Comparison of ENCODE assay signal across 28 cellular contexts in the genomic region with DNA sequence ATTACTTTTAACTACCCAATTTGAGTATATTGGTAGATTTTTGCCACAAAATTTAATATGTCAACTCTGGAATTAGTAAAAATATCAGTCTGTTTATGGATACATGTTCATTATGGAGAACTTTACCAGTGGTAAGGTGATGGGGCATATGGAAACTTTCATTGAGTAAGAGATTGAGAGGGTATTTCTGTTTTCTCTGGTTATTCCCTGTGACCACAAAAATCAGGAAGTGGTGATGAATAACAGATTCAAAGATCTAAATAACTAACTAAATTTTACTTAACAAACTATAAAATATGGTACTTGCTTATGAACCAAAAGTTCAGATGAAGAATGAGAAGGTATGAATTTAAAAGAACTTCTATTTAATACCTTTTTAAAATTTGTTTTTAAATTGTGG. TPM values are rescaled to one million over a fixed set of nuclear protein-coding genes. Genes with fewer than 3 reads are reported as not detected.
A peak's percentile ranks its signal among the peaks of the same experiment; 100 is the strongest.
DNase-seq lines count a peak whose midpoint lies in the region; ATAC-seq, FAIRE-seq and TF ChIP-seq lines count a peak whose summit lies in the region.
"Had no signal": no experiment of that assay in that cellular context is flagged by ENCODE, and none has a peak within 500 bp of the region (broad histone marks: within the 10 kb centered on the region; RNA-seq: fewer than 3 reads in every experiment).

No MANE protein-coding gene starts in this region.

- DNase-seq in LHCN-M2 (ENCODE audit: low read depth): peak; percentile 27
- DNase-seq in SKM-1 (lab: John Stamatoyannopoulos, UW; ENCODE audit: unreplicated experiment): peak; percentile 53
- DNase-seq in upper lobe of right lung: no peak
- no peak for DNase-seq in prostate gland (ENCODE audit: low spot score)
- no peak for DNase-seq in GM12891 (ENCODE audit: insufficient read length, low spot score)
- DNase-seq in coronary artery (ENCODE audit: low spot score): no peak
- DNase-seq: activated CD4-positive, alpha-beta memory T cell treated with anti-CD3 and anti-CD28 coated beads, Interleukin-2, amount 10 ng/mL, durations not matched to agents 7 days and 5 days; activated CD4-positive, CD25-positive, alpha-beta regulatory T cell; activated gamma-delta T cell; DMS53; effector memory CD8-positive, alpha-beta T cell; esophagus squamous epithelium; kidney; NCI-H2081; NCI-H446; stimulated activated CD4-positive, alpha-beta T cell treated with anti-CD3 and anti-CD28 coated beads, Interleukin-2, amount 100 ng/mL, for 48 hours; stimulated activated naive CD4-positive, alpha-beta T cell; T-helper 9 cell; testis had no signal

- FAIRE-seq in GM12891 (lab: Jason Lieb, UNC): no peak
- FAIRE-seq: colon, GM12892, H1, K562, kidney had no signal

- H3K27ac ChIP-seq in upper lobe of right lung (no peak overlapping the region), prostate gland (no peak overlapping the region), coronary artery (no peak overlapping the region)
- H3K27ac ChIP-seq: esophagus squamous epithelium, neural progenitor cell, SK-N-MC, testis had no signal

- H3K4me1 ChIP-seq in upper lobe of right lung: no peaks in the 10 kb centered on the region
- no peaks in the 10 kb centered on the region for H3K4me1 ChIP-seq in prostate gland (replicated peaks)
- H3K4me1 ChIP-seq: esophagus squamous epithelium, neural progenitor cell, testis had no signal

- H3K4me3 ChIP-seq in upper lobe of right lung (no peak overlapping the region), prostate gland (no peak overlapping the region), coronary artery (no peak overlapping the region)
- H3K4me3 ChIP-seq: esophagus squamous epithelium, K562, lung, neural progenitor cell, SK-N-MC, testis had no signal

- no peak for TF ChIP-seq CTCF in upper lobe of right lung (IDR thresholded peaks at IDR 0.05)
- no peak for TF ChIP-seq CTCF in prostate gland (IDR thresholded peaks at IDR 0.05)
- no peak for TF ChIP-seq CTCF in coronary artery (IDR thresholded peaks at IDR 0.05)

- intact Hi-C loops in upper lobe of right lung (cut with DNase I): no loop called here
- intact Hi-C loops in prostate gland (cut with DNase I): no loop called here

- TF ChIP-seq POLR2A in prostate gland (IDR thresholded peaks at IDR 0.05) (no peak), GM12891 (IDR thresholded peaks at IDR 0.05; ENCODE audit: low read depth, low read length) (no peak)

- no peaks in the 10 kb centered on the region for H3K36me3 ChIP-seq in upper lobe of right lung
- no peaks in the 10 kb centered on the region for H3K36me3 ChIP-seq in prostate gland
- H3K36me3 ChIP-seq: esophagus squamous epithelium, neural progenitor cell had no signal

- no peaks in the 10 kb centered on the region for H3K9me3 ChIP-seq in upper lobe of right lung
- no peaks in the 10 kb centered on the region for H3K9me3 ChIP-seq in prostate gland
- H3K9me3 ChIP-seq: esophagus squamous epithelium, testis had no signal

- ATAC-seq in GM19395 (IDR thresholded peaks at IDR 0.05; ENCODE audit: unreplicated experiment) (peak; percentile 50), upper lobe of right lung (peak; percentile 31)
- ATAC-seq: effector memory CD8-positive, alpha-beta T cell; K562 had no signal

- H3K27me3 ChIP-seq in upper lobe of right lung: no peaks in the 10 kb centered on the region
- H3K27me3 ChIP-seq in prostate gland (replicated peaks; ENCODE audit: insufficient read depth): no peaks in the 10 kb centered on the region
- H3K27me3 ChIP-seq: esophagus squamous epithelium, neural progenitor cell, testis had no signal

TF ChIP-seq in GM12891, 5 proteins besides CTCF, POLR2A, EP300 and RAD21:
- TF ChIP-seq PAX5 (IDR thresholded peaks at IDR 0.05; ENCODE audit: insufficient read depth, low read length, severe bottlenecking): no peak
- TF ChIP-seq POLR2AphosphoS5 (IDR thresholded peaks at IDR 0.05; ENCODE audit: low read depth, low read length): no peak
- TF ChIP-seq TAF1 (IDR thresholded peaks at IDR 0.05; ENCODE audit: low read depth, low read length): no peak
- no peak for TF ChIP-seq POU2F2 (IDR thresholded peaks at IDR 0.05; ENCODE audit: low read depth, low read length)
- TF ChIP-seq SPI1 (IDR thresholded peaks at IDR 0.05; ENCODE audit: low read depth, low read length): no peak

RNA-seq across cellular contexts. Expression of a gene that starts 22.1 kb away (rescaled TPM):
- total RNA-seq in LHCN-M2 (2014; rRNA removed): 0.11 and 0.13 TPM in 2 replicates
- polyA plus RNA-seq in LHCN-M2 (2012): 0.05 TPM
- 53.9 TPM for total RNA-seq in upper lobe of right lung
- total RNA-seq in prostate gland: 10 to 100 TPM; 39.6 to 40.1 TPM
- not detected for polyA plus RNA-seq in GM12891 (2012; ENCODE audit: low read depth, missing spikeins)
- total RNA-seq: activated CD4-positive, alpha-beta memory T cell treated with anti-CD3 and anti-CD28 coated beads, Interleukin-2, amount 10 ng/mL, durations not matched to agents 7 days and 5 days; H1; RPMI7951 had no signal
- polyA plus RNA-seq: K562 had no signal

Comparison
In these comparisons a context has a peak if more than half of its experiments do, and no peak if none do; other contexts are left out.
1. DNase-seq: peak in LHCN-M2 (single experiment) and SKM-1 (single experiment); none in upper lobe of right lung (single experiment), prostate gland (single experiment), GM12891 (single experiment) and coronary artery (single experiment).
2. RNA of a gene that starts 22.1 kb away (total RNA-seq): 53.9 TPM in upper lobe of right lung (single experiment) and 39.6 to 40.1 TPM in prostate gland; 0.11 to 0.13 TPM in LHCN-M2; every median in the first group is over 10 times any median in the second.